In the genomic region with DNA sequence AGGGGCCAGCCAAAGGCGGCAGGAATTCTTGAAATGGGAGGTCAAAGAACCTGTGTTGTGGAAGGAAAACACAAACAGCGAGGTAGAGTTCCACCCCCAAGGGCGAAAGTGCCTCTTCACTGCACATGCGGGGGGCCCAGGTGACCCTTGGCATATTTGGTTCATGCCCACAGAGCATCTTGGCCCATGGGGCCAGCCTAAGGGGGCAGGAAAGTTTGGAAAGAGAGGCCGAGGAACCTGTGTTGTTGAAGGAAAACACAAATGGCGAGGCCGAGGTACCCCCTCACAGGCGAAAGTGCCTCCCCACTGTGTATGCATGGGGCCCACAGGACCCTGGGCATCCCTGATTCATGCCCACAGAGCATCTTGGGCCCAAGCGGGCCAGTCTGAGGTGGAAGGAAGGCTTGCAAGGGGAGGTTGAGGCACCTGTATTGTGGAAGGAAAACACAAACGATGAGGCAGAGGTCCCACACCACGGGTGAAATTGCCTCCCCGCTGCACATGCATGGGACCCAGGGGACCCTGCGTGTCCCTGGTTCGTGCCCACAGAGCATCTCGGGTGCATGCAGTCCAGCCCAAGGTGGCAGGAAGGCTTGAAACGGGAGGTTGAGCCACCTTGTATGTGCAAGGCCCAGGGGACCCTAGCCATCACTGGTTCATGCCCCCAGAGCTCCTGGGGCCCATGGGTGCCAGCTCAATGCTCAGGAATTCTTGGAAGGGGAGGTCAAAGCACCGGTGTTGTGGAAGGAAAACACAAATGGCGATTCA, we compare ENCODE assay signal across 12 cellular contexts.
DNase-seq lines count a peak whose midpoint lies in the region; ATAC-seq and TF ChIP-seq lines count a peak whose summit lies in the region.
"Had no signal": no experiment of that assay in that cellular context is flagged by ENCODE, and none has a peak within 500 bp of the region (broad histone marks: within the 10 kb centered on the region; RNA-seq: fewer than 3 reads in every experiment).

No MANE protein-coding gene starts in this region.

- H3K4me1 ChIP-seq in right cardiac atrium (ENCODE audit: control insufficient read depth, insufficient read depth, low read length) (no peaks in the 10 kb centered on the region), prostate gland (replicated peaks) (no peaks in the 10 kb centered on the region)
- H3K4me1 ChIP-seq: breast epithelium, heart right ventricle had no signal

- WGBS in right cardiac atrium: 74% methylated on average over 18 of the region's 18 CpGs
- 77% methylated on average over 18 of the region's 18 CpGs for WGBS in prostate gland

- no peaks in the 10 kb centered on the region for H3K36me3 Mint-ChIP-seq in T-helper 17 cell (ENCODE audit: low read depth)
- H3K36me3 Mint-ChIP-seq: CD8-positive, alpha-beta T cell; stimulated activated memory B cell treated with anti-CD40 and anti-IgM and Interleukin-4, amounts not matched to agents 10 μg/mL and 1 μg/mL and 100 μg/mL, for 72 hours had no signal

- H3K27ac Mint-ChIP-seq in T-helper 17 cell: no peak overlapping the region
- H3K27ac Mint-ChIP-seq: CD8-positive, alpha-beta T cell; stimulated activated memory B cell treated with anti-CD40 and anti-IgM and Interleukin-4, amounts not matched to agents 10 μg/mL and 1 μg/mL and 100 μg/mL, for 72 hours had no signal

- TF ChIP-seq POLR2A in prostate gland (IDR thresholded peaks at IDR 0.05): no peak

- H3K4me3 Mint-ChIP-seq in T-helper 17 cell: no peak overlapping the region
- H3K4me3 Mint-ChIP-seq: CD8-positive, alpha-beta T cell; stimulated activated memory B cell treated with anti-CD40 and anti-IgM and Interleukin-4, amounts not matched to agents 10 μg/mL and 1 μg/mL and 100 μg/mL, for 72 hours had no signal

- DNase-seq in GM10248 (ENCODE audit: extremely low spot score): peak; percentile 1
- DNase-seq in T-helper 17 cell: peak in 2 of 3 donors; percentile 1 to 2
- DNase-seq in right cardiac atrium: peak in 2 of 3 donors; percentile 10 to 21
- DNase-seq in sciatic nerve (ENCODE audit: low spot score): peak; percentile 41
- DNase-seq in NCI-H345 (lab: John Stamatoyannopoulos, UW): no peak
- DNase-seq in prostate gland (ENCODE audit: low spot score): no peak
- DNase-seq: NCI-H1092 had no signal

- H3K36me3 ChIP-seq in prostate gland: no peaks in the 10 kb centered on the region
- H3K36me3 ChIP-seq: breast epithelium, heart right ventricle had no signal

- H3K4me3 ChIP-seq in right cardiac atrium (ENCODE audit: low read length): no peak overlapping the region
- no peak overlapping the region for H3K4me3 ChIP-seq in prostate gland
- H3K4me3 ChIP-seq: breast epithelium, heart right ventricle had no signal

- H3K9me3 ChIP-seq in T-helper 17 cell (ENCODE audit: control insufficient read depth, low read length, poor library complexity, severe bottlenecking) (peaks cover 4% of the 10 kb centered on the region), right cardiac atrium (ENCODE audit: control insufficient read depth, low read length) (no peaks in the 10 kb centered on the region), prostate gland (no peaks in the 10 kb centered on the region)

- H3K27me3 ChIP-seq in right cardiac atrium (ENCODE audit: control insufficient read depth, insufficient read depth) (no peaks in the 10 kb centered on the region), prostate gland (replicated peaks; ENCODE audit: insufficient read depth) (no peaks in the 10 kb centered on the region)
- H3K27me3 ChIP-seq: breast epithelium, heart right ventricle had no signal

- no peak for ATAC-seq in T-helper 17 cell
- ATAC-seq in right cardiac atrium: no peak
- ATAC-seq in sciatic nerve: no peak
- ATAC-seq in GM21786 (IDR thresholded peaks at IDR 0.05; ENCODE audit: unreplicated experiment): no peak
- ATAC-seq: CD8-positive, alpha-beta T cell; heart right ventricle; stimulated activated memory B cell treated with anti-CD40 and anti-IgM and Interleukin-4, amounts not matched to agents 10 μg/mL and 1 μg/mL and 100 μg/mL, for 72 hours had no signal

- POLR2A ChIA-PET in GM10248 (lab: Yijun Ruan, JAX): no interaction called here

- no peaks in the 10 kb centered on the region for H3K4me1 Mint-ChIP-seq in T-helper 17 cell
- H3K4me1 Mint-ChIP-seq: stimulated activated memory B cell treated with anti-CD40 and anti-IgM and Interleukin-4, amounts not matched to agents 10 μg/mL and 1 μg/mL and 100 μg/mL, for 72 hours had no signal

- TF ChIP-seq CTCF in GM10248 (IDR thresholded peaks at IDR 0.05; ENCODE audit: control extremely low read depth, extremely low read depth, low read depth, missing control alignments) (no peak), prostate gland (IDR thresholded peaks at IDR 0.05) (no peak)

- H3K27me3 Mint-ChIP-seq in T-helper 17 cell: no peaks in the 10 kb centered on the region
- H3K27me3 Mint-ChIP-seq: stimulated activated memory B cell treated with anti-CD40 and anti-IgM and Interleukin-4, amounts not matched to agents 10 μg/mL and 1 μg/mL and 100 μg/mL, for 72 hours had no signal

- intact Hi-C loops in right cardiac atrium (cut with DNase I): no loop called here
- intact Hi-C loops in sciatic nerve (cut with DNase I): no loop called here
- intact Hi-C loops in prostate gland (cut with DNase I): no loop called here

- no peak overlapping the region for H3K27ac ChIP-seq in right cardiac atrium (ENCODE audit: low read length)
- no peak overlapping the region for H3K27ac ChIP-seq in prostate gland
- H3K27ac ChIP-seq: breast epithelium, heart right ventricle had no signal

- CTCF ChIA-PET in GM10248 (lab: Yijun Ruan, JAX): no interaction called here

Comparison
In these comparisons a context has a peak if more than half of its experiments do, and no peak if none do; other contexts are left out.
1. DNase-seq: peak in GM10248 (single experiment), T-helper 17 cell (2 of 3), right cardiac atrium (2 of 3) and sciatic nerve (single experiment); none in NCI-H345 (single experiment) and prostate gland (single experiment).